ENCODE assay signal across 1 cellular context in genomic region chr2:96760986-96761832, GRCh38.
TF ChIP-seq lines count a peak whose summit lies in the region.

No MANE protein-coding gene starts in this region.

TF ChIP-seq in GM23338, 12 proteins besides CTCF, POLR2A, EP300 and RAD21 (continued from another document):
- TF ChIP-seq ZNF462 (CRISPR knock-in tag; IDR thresholded peaks at IDR 0.05) (no peak), CREB1 (CRISPR knock-in tag; IDR thresholded peaks at IDR 0.05; ENCODE audit: low read depth) (no peak), ZNF114 (CRISPR knock-in tag; IDR thresholded peaks at IDR 0.05) (no peak)
- TF ChIP-seq, protein P1, sequence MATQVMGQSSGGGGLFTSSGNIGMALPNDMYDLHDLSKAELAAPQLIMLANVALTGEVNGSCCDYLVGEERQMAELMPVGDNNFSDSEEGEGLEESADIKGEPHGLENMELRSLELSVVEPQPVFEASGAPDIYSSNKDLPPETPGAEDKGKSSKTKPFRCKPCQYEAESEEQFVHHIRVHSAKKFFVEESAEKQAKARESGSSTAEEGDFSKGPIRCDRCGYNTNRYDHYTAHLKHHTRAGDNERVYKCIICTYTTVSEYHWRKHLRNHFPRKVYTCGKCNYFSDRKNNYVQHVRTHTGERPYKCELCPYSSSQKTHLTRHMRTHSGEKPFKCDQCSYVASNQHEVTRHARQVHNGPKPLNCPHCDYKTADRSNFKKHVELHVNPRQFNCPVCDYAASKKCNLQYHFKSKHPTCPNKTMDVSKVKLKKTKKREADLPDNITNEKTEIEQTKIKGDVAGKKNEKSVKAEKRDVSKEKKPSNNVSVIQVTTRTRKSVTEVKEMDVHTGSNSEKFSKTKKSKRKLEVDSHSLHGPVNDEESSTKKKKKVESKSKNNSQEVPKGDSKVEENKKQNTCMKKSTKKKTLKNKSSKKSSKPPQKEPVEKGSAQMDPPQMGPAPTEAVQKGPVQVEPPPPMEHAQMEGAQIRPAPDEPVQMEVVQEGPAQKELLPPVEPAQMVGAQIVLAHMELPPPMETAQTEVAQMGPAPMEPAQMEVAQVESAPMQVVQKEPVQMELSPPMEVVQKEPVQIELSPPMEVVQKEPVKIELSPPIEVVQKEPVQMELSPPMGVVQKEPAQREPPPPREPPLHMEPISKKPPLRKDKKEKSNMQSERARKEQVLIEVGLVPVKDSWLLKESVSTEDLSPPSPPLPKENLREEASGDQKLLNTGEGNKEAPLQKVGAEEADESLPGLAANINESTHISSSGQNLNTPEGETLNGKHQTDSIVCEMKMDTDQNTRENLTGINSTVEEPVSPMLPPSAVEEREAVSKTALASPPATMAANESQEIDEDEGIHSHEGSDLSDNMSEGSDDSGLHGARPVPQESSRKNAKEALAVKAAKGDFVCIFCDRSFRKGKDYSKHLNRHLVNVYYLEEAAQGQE (IDR thresholded peaks at IDR 0.05; ENCODE audit: unreplicated experiment), result no peak
